ENCODE assay signal across 8 cellular contexts in genomic region chr1:35557611-35558373, GRCh38. TPM values are rescaled to one million over a fixed set of nuclear protein-coding genes. Genes with fewer than 3 reads are reported as not detected.
A peak's percentile ranks its signal among the peaks of the same experiment; 100 is the strongest.
DNase-seq lines count a peak whose midpoint lies in the region; ATAC-seq and TF ChIP-seq lines count a peak whose summit lies in the region.

Gene NCDN (plus strand): TSS chr1:35557799. CDS start chr1:35558191, 392 bp downstream.

- POLR2A ChIA-PET in PC-9 (lab: Charles Lee; ENCODE audit: unreplicated experiment), result interaction anchor here (0.6 kb wide), 2 partner anchors 721 to 776 kb away, joined by 3 read pairs; no protein-coding TSS in a partner anchor

- CTCF ChIA-PET in PC-9 (lab: Charles Lee), result interaction anchor here (0.7 to 2.1 kb wide), 3 partner anchors 38 to 158 kb away, joined by 3 to 9 read pairs (median 4); no protein-coding TSS in a partner anchor

- peaks cover 42% of the 10 kb centered on the region for H3K79me2 ChIP-seq in PC-9 (ENCODE audit: low read depth)

- peak within 1 kb of the TSS; percentile 85 for H3K4me3 ChIP-seq in Jurkat, Clone E6-1 (ENCODE audit: low read length)
- H3K4me3 ChIP-seq in PC-9 (peak within 1 kb of the TSS; percentile 64), epithelial cell of proximal tubule (ENCODE audit: low read depth, low read length) (peak within 1 kb of the TSS; percentile 84), mucosa of rectum (ENCODE audit: low read length in 2 of 2) (peak within 1 kb of the TSS; percentile 91 to 92)

- DNase-seq in DMS114 treated with DMSO at 0.1 percent for 48 hours (lab: John Stamatoyannopoulos, UW; ENCODE audit: unreplicated experiment), result peak; percentile 91
- peak; percentile 94 for DNase-seq in Jurkat, Clone E6-1 (ENCODE audit: low read depth, low spot score)
- peak; percentile 92 to 99 for DNase-seq in PC-9
- peak; percentile 93 for DNase-seq in activated T-cell treated with anti-CD3 and anti-CD28 coated beads, Interleukin-2, amount 50 U/mL, for 1 hour
- DNase-seq in epithelial cell of proximal tubule (ENCODE audit: low read depth), result peak; percentile 51
- peak; percentile 97 for DNase-seq in stimulated activated CD8-positive, alpha-beta memory T cell treated with anti-CD3 and anti-CD28 coated beads, Interleukin-4, amount 100 ng/mL, for 48 hours

- no peaks in the 10 kb centered on the region for H3K9me2 ChIP-seq in PC-9 (ENCODE audit: insufficient read depth)

- peak within 1 kb of the TSS; percentile 84 for H2AFZ ChIP-seq in PC-9

- H3K27me3 ChIP-seq in PC-9 (ENCODE audit: insufficient read depth, low read depth) (no peaks in the 10 kb centered on the region), mucosa of rectum (ENCODE audit: control insufficient read depth in 2 of 2, insufficient read depth in 2 of 2, low read length in 2 of 2) (no peaks in the 10 kb centered on the region)

- intact Hi-C loops in PC-9 (cut with micrococcal nuclease; ENCODE audit: unreplicated experiment), result loop anchor here (2.0 to 5.0 kb wide), 2 partner anchors 365 to 699 kb away; partner anchors contain the start of genes SFPQ and SMIM12

- H3K4me2 ChIP-seq in PC-9, result peak within 1 kb of the TSS; percentile 82

- ATAC-seq in GM21576 (IDR thresholded peaks at IDR 0.05; ENCODE audit: unreplicated experiment), result peak; percentile 78

- H3K9me3 ChIP-seq in PC-9 (ENCODE audit: insufficient read depth, low read depth), result no peaks in the 10 kb centered on the region
- no peaks in the 10 kb centered on the region for H3K9me3 ChIP-seq in mucosa of rectum (ENCODE audit: control insufficient read depth in 2 of 2, low read length in 2 of 2)

- H3K9ac ChIP-seq in mucosa of rectum (ENCODE audit: low read depth in 1 of 2, low read length in 2 of 2), result peak within 1 kb of the TSS; percentile 83 to 87

- H3F3A ChIP-seq in PC-9 (ENCODE audit: insufficient read depth, low read depth), result 0 out of 2 replicates have a peak, but pooled peaks cover 3% of the 10 kb centered on the region

- no peak for TF ChIP-seq CTCF in PC-9 (conservative IDR thresholded peaks at IDR 0.05)
- no peak for TF ChIP-seq CTCF in epithelial cell of proximal tubule (conservative IDR thresholded peaks at IDR 0.05; ENCODE audit: low read depth, low read length)

- H4K20me1 ChIP-seq in PC-9 (ENCODE audit: insufficient read depth), result peaks cover 16% of the 10 kb centered on the region; the same call in 1 of the 2 replicates

- peak within 1 kb of the TSS; percentile 92 for H3K27ac ChIP-seq in PC-9
- H3K27ac ChIP-seq in mucosa of rectum (ENCODE audit: low read depth in 2 of 2, low read length in 2 of 2), result peak within 1 kb of the TSS; percentile 91 to 97

- BruUV-seq in PC-9 (replicated peaks; lab: Mats Ljungman, UMichigan), result no TSS peak

- H3K36me3 ChIP-seq in PC-9 (ENCODE audit: low read depth) (0 out of 2 replicates have a peak, but pooled peaks cover 9% of the 10 kb centered on the region), mucosa of rectum (ENCODE audit: control insufficient read depth in 2 of 2, insufficient read depth in 2 of 2, low read length in 2 of 2) (peaks cover 3 to 12% of the 10 kb centered on the region in 2 donors)

- H3K4me1 ChIP-seq in PC-9 (replicated peaks; ENCODE audit: insufficient read depth) (peaks cover 10% of the 10 kb centered on the region), mucosa of rectum (ENCODE audit: control insufficient read depth in 2 of 2, insufficient read depth in 2 of 2, low read length in 2 of 2) (peaks cover 19 to 22% of the 10 kb centered on the region in 2 donors)

RNA-seq across cellular contexts. Expression of gene NCDN, which starts in this region (rescaled TPM):
- 14.7 TPM for polyA plus RNA-seq in Jurkat, Clone E6-1 (2012; ENCODE audit: insufficient read depth, insufficient read length)
- total RNA-seq in PC-9 (2021) (26.6 and 28.0 TPM in 2 replicates), epithelial cell of proximal tubule (12.5 and 15.2 TPM in 2 replicates)

Comparison
In these comparisons a context has a peak if more than half of its experiments do, and no peak if none do; other contexts are left out.
1. Peak in every context shown above with its lines: DNase-seq, ATAC-seq, H3K4me3 ChIP-seq and H3K27ac ChIP-seq.